ENCODE assay signal across 20 cellular contexts in genomic region chr4:185322805-185323204, GRCh38.
"Had no signal": no experiment of that assay in that cellular context is flagged by ENCODE, and none has a peak within 500 bp of the region (broad histone marks: within the 10 kb centered on the region; RNA-seq: fewer than 3 reads in every experiment).

No MANE protein-coding gene starts in this region.

- ATAC-seq: effector memory CD8-positive, alpha-beta T cell; foreskin keratinocyte; left cardiac atrium; lower lobe of right lung; psoas muscle; right lobe of liver had no signal

- H3K27ac Mint-ChIP-seq: dendritic cell treated with granulocyte-macrophage colony-stimulating factor and Interleukin-4, amounts not matched to agents 40 ng/mL and 50 ng/mL, for 4 days; effector memory CD8-positive, alpha-beta T cell; immature natural killer cell; nephron progenitor cell had no signal

- H3K9me3 ChIP-seq: esophagus squamous epithelium, left ventricle myocardium inferior, lower lobe of right lung, psoas muscle, stomach, thoracic aorta, transverse colon had no signal

- H3K4me3 Mint-ChIP-seq: dendritic cell treated with granulocyte-macrophage colony-stimulating factor and Interleukin-4, amounts not matched to agents 40 ng/mL and 50 ng/mL, for 4 days; effector memory CD8-positive, alpha-beta T cell; immature natural killer cell; naive B cell; nephron progenitor cell had no signal

- H3K27me3 ChIP-seq: esophagus squamous epithelium, foreskin keratinocyte, right lobe of liver, stomach, transverse colon had no signal

- H3K27ac ChIP-seq: esophagus squamous epithelium, foreskin keratinocyte, left ventricle myocardium inferior, lower lobe of right lung, psoas muscle, right lobe of liver, stomach, thoracic aorta, transverse colon had no signal

- H3K27me3 Mint-ChIP-seq: effector memory CD8-positive, alpha-beta T cell; naive B cell had no signal

- H3K4me1 Mint-ChIP-seq: nephron progenitor cell had no signal

- H3K9me3 Mint-ChIP-seq: dendritic cell treated with granulocyte-macrophage colony-stimulating factor and Interleukin-4, amounts not matched to agents 40 ng/mL and 50 ng/mL, for 4 days; effector memory CD8-positive, alpha-beta T cell; immature natural killer cell had no signal

- DNase-seq: effector memory CD8-positive, alpha-beta T cell; esophagus squamous epithelium; foreskin keratinocyte; immature natural killer cell; kidney; left cardiac atrium; left ventricle myocardium inferior; lower lobe of right lung; mesenchymal stem cell; naive B cell; nephron progenitor cell; psoas muscle; retina; right lobe of liver; stimulated activated naive CD4-positive, alpha-beta T cell; stomach; substantia nigra; transverse colon had no signal

- H3K4me3 ChIP-seq: esophagus squamous epithelium, left ventricle myocardium inferior, lower lobe of right lung, psoas muscle, right lobe of liver, stomach, thoracic aorta, transverse colon had no signal

- H3K4me1 ChIP-seq: left ventricle myocardium inferior, lower lobe of right lung, psoas muscle, right lobe of liver had no signal

- H3K36me3 ChIP-seq: right lobe of liver had no signal
